ENCODE assay signal across 20 cellular contexts in the genomic region with DNA sequence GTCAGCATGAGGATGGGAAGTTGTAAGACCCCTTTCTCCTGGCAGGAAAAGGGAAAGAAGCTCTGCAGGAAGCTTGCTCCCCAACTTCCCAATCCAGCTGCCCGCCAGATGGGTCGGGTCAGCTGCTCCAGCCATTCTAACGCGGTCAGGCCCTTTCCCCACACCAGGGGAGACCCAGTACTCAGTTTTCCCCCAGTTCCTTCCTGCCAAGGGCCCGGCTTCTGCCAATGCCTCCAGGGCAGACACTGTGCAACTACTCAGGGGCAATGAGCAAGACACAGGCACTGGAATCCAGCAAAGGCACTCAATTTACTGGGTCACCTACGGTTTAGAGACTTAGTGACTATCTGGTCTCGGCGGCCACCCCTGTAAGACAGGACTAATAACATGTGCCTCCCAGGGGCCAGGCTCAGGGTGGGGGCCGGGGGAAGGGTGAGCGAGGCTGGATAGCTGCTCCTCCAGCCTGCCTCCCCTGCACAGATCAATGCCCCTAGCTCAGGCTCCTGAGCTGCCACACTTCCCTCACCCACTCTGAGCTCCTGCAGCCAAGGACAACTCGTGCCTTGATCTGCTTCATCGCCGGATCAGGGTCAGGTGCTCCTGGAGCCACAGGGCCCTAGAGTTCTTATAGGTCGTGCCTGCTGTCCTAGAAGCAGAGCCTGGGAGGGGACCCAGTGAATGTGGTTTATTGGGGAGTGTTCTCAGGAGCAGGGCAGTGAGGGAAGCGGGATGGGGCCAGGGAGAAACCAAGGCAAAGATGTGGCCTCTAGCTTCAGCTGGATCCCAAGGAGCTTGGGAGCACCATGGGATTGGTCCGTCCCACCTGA.
DNase-seq lines count a peak whose midpoint lies in the region; ATAC-seq and TF ChIP-seq lines count a peak whose summit lies in the region.
"Had no signal": no experiment of that assay in that cellular context is flagged by ENCODE, and none has a peak within 500 bp of the region (broad histone marks: within the 10 kb centered on the region; RNA-seq: fewer than 3 reads in every experiment).

No MANE protein-coding gene starts in this region.

- H3K9ac ChIP-seq in neural progenitor cell = no peak overlapping the region

- peak overlapping the region; percentile 94 for H3K27ac Mint-ChIP-seq in neural progenitor cell
- H3K27ac Mint-ChIP-seq: HFFc6 had no signal

- H4K20me1 ChIP-seq in neural progenitor cell (ENCODE audit: low read depth) = no peaks in the 10 kb centered on the region

- H3K36me3 ChIP-seq in KOPT-K1 (ENCODE audit: insufficient read depth, low read length) (no peaks in the 10 kb centered on the region), neural progenitor cell (no peaks in the 10 kb centered on the region)
- H3K36me3 ChIP-seq: SJCRH30 had no signal

- H3K79me2 ChIP-seq in neural progenitor cell (ENCODE audit: low read depth) = no peaks in the 10 kb centered on the region

- H3K4me3 Mint-ChIP-seq in neural progenitor cell = no peak overlapping the region
- H3K4me3 Mint-ChIP-seq: CD4-positive, CD25-positive, alpha-beta regulatory T cell; HFFc6 had no signal

- H3F3A ChIP-seq in neural progenitor cell (ENCODE audit: low read depth) = peaks cover 20% of the 10 kb centered on the region

- peaks cover 8% of the 10 kb centered on the region for H3K27me3 Mint-ChIP-seq in neural progenitor cell (ENCODE audit: insufficient read depth, low read depth)
- H3K27me3 Mint-ChIP-seq: CD4-positive, CD25-positive, alpha-beta regulatory T cell had no signal

- H3K4me1 Mint-ChIP-seq in neural progenitor cell = peaks cover 41% of the 10 kb centered on the region

- peaks cover 7% of the 10 kb centered on the region for H3K9me3 Mint-ChIP-seq in neural progenitor cell
- H3K9me3 Mint-ChIP-seq: HFFc6 had no signal

- H3K4me3 ChIP-seq in neural progenitor cell = no peak overlapping the region
- H3K4me3 ChIP-seq: SJCRH30 had no signal

- H3K27ac ChIP-seq in KOPT-K1 (ENCODE audit: low read depth, low read length, poor library complexity, severe bottlenecking) (peak overlapping the region; percentile 0), cingulate gyrus (ENCODE audit: low read depth, low read length) (peak overlapping the region; percentile 34), neural progenitor cell (no peak overlapping the region), temporal lobe (ENCODE audit: low read depth, low read length) (peak overlapping the region; percentile 66)
- H3K27ac ChIP-seq: HL-60, SJCRH30 had no signal

- peaks cover 42% of the 10 kb centered on the region for H3K4me1 ChIP-seq in neural progenitor cell

- no peak for ATAC-seq in HG02884 (IDR thresholded peaks at IDR 0.05; ENCODE audit: unreplicated experiment)
- ATAC-seq in GM19351 (IDR thresholded peaks at IDR 0.05; ENCODE audit: unreplicated experiment) = no peak

- no peak for TF ChIP-seq CTCF in neural progenitor cell (IDR thresholded peaks at IDR 0.05)

- H3K4me2 ChIP-seq in neural progenitor cell = no peak overlapping the region

- H3K9me3 ChIP-seq in KOPT-K1 (ENCODE audit: insufficient read depth, low read length, poor library complexity, severe bottlenecking) (no peaks in the 10 kb centered on the region), neural progenitor cell (ENCODE audit: low read depth) (no peaks in the 10 kb centered on the region)
- H3K9me3 ChIP-seq: Caco-2, SJCRH30 had no signal

- H2AFZ ChIP-seq in neural progenitor cell (replicated peaks) = no peak overlapping the region

- DNase-seq in neural progenitor cell (ENCODE audit: low spot score) = no peak
- DNase-seq in activated CD4-positive, alpha-beta T cell treated with anti-CD3 and anti-CD28 coated beads, Interleukin-2, amount 50 U/mL, for 1 hour = no peak
- DNase-seq: Caco-2; CD4-positive, CD25-positive, alpha-beta regulatory T cell; DMS53; HFFc6; KBM-7; NCI-H1436; NCI-H2171 treated with DMSO at 0.1 percent for 48 hours; NCI-H446 treated with DMSO at 0.1 percent for 48 hours; NK-92 treated with Interleukin-12 subunit alpha and Interleukin-12 subunit beta, amount 100 ng/mL, for 24 hours; OCI-M1; RPMI8226 had no signal

- H3K36me3 Mint-ChIP-seq in neural progenitor cell = peaks cover 1% of the 10 kb centered on the region
- H3K36me3 Mint-ChIP-seq: CD4-positive, CD25-positive, alpha-beta regulatory T cell had no signal

- H3K27me3 ChIP-seq in neural progenitor cell = no peaks in the 10 kb centered on the region
- H3K27me3 ChIP-seq: SJCRH30 had no signal
